Comparison of ENCODE assay signal across 8 cellular contexts in the genomic region with DNA sequence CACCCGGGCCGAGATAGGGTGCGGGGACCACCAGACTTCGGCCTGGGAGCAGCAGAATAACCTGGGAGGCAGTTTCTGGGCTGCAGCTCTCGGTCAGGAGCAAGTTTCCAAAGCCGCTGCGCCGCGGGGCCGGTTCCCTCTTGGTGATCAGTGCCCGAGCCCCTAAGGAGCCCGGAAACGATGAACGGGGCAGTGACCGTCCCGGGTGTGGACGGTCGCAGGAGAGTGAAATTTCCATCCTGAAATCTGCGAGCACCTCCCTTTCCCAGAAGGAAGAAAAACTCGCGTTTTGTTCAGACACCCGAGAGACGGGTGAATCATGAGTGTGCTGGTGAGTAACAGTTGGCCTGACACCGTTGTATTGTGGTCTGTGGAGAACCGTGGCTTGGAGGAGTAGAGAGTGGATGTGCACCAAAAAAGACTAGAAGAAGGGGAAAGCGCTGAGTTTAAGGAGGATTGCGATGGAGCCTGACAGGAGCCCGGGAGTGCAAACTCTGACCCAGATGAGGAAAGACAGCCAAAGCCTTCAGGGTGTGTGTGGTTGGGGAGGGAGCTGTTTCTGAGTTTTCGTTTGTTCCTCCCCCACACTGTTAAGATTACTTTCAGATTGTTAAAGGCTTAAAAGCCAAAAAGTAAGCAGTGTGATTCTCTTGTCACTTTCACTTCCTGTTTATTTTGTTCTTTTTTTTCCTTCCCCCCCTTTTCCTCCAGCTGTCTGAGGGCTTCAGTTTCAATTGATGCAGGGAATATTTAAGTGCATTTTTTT. TPM values are rescaled to one million over a fixed set of nuclear protein-coding genes. Genes with fewer than 3 reads are reported as not detected.
DNase-seq lines count a peak whose midpoint lies in the region; ATAC-seq and TF ChIP-seq lines count a peak whose summit lies in the region.

No MANE protein-coding gene starts in this region.

- H3K27me3 ChIP-seq in neural cell (ENCODE audit: insufficient read depth, low read depth, low read length): peaks cover 8% of the 10 kb centered on the region
- no peaks in the 10 kb centered on the region for H3K27me3 ChIP-seq in stomach smooth muscle (ENCODE audit: control insufficient read depth in 1 of 2, insufficient read depth in 2 of 2, low read length in 2 of 2)

- TF ChIP-seq EP300 in neural cell (conservative IDR thresholded peaks at IDR 0.05; ENCODE audit: poor library complexity, severe bottlenecking): no peak

- H3K9ac ChIP-seq in neural cell (ENCODE audit: low read length) (peak overlapping the region; percentile 47), stomach smooth muscle (ENCODE audit: low read length in 2 of 2) (peak overlapping the region; percentile 68)

- ATAC-seq in GM19023 (IDR thresholded peaks at IDR 0.05; ENCODE audit: unreplicated experiment) (peak; percentile 44), HG03139 (IDR thresholded peaks at IDR 0.05; ENCODE audit: unreplicated experiment) (peak; percentile 56)

- H3K4me2 ChIP-seq in neural cell (ENCODE audit: low read length): peak overlapping the region; percentile 57

- no peak overlapping the region for H2AFZ ChIP-seq in neural cell (ENCODE audit: low read depth, low read length)

- H3K9me2 ChIP-seq in neural cell (ENCODE audit: insufficient read depth, low read length): no peaks in the 10 kb centered on the region

- no peak for TF ChIP-seq RAD21 in neural cell (conservative IDR thresholded peaks at IDR 0.05)

- no peaks in the 10 kb centered on the region for H3K9me3 ChIP-seq in neural cell (ENCODE audit: low read length)
- no peaks in the 10 kb centered on the region for H3K9me3 ChIP-seq in stomach smooth muscle (ENCODE audit: control insufficient read depth in 2 of 2, low read length in 2 of 2)

- H3F3A ChIP-seq in neural cell (ENCODE audit: insufficient read depth, low read length, poor library complexity, severe bottlenecking): no peaks in the 10 kb centered on the region

- H3K4me3 ChIP-seq in AG09309 (ENCODE audit: control insufficient read depth, low read depth, low read length) (peak overlapping the region; percentile 89), neural cell (ENCODE audit: low read length) (peak overlapping the region; percentile 84), stomach smooth muscle (ENCODE audit: low read length in 2 of 2) (peak overlapping the region; percentile 54 to 79)

- no peaks in the 10 kb centered on the region for H4K20me1 ChIP-seq in neural cell (ENCODE audit: insufficient read depth)

- no peaks in the 10 kb centered on the region for H3K79me2 ChIP-seq in neural cell (replicated peaks; ENCODE audit: insufficient read depth, low read length)

- H3K4me1 ChIP-seq in stomach smooth muscle (ENCODE audit: control insufficient read depth, insufficient read depth, low read length): peaks cover 10% of the 10 kb centered on the region

- TF ChIP-seq CTCF in AG09309 (IDR thresholded peaks at IDR 0.05; ENCODE audit: control insufficient read depth, insufficient read depth, low read depth, low read length, missing control alignments) (no peak), neural cell (IDR thresholded peaks at IDR 0.05; ENCODE audit: poor library complexity, severe bottlenecking) (no peak)

- DNase-seq in AG09309 (ENCODE audit: low read depth): peak; percentile 39
- DNase-seq in OCI-M1 (lab: John Stamatoyannopoulos, UW): peak; percentile 78
- peak; percentile 75 to 80 for DNase-seq in activated T-cell treated with anti-CD3 and anti-CD28 coated beads, Interleukin-2, amount 50 U/mL, for 48 hours
- peak; percentile 43 for DNase-seq in fibroblast of the conjunctiva (ENCODE audit: low read depth)

- H3K36me3 ChIP-seq in neural cell (ENCODE audit: insufficient read depth, low read length): no peaks in the 10 kb centered on the region
- no peaks in the 10 kb centered on the region for H3K36me3 ChIP-seq in stomach smooth muscle (ENCODE audit: control insufficient read depth in 2 of 2, insufficient read depth in 2 of 2, low read length in 2 of 2)

- H3K27ac ChIP-seq in neural cell (ENCODE audit: low read length) (no peak overlapping the region), stomach smooth muscle (ENCODE audit: low read length) (peak overlapping the region; percentile 60)

TF ChIP-seq in neural cell, 6 proteins besides CTCF, POLR2A, EP300 and RAD21:
- TF ChIP-seq EZH2 (IDR thresholded peaks at IDR 0.05; ENCODE audit: borderline replicate concordance, insufficient read depth, low read length, poor library complexity, severe bottlenecking) (no peak), MXI1 (conservative IDR thresholded peaks at IDR 0.05; ENCODE audit: poor library complexity, severe bottlenecking) (no peak), TAF1 (IDR thresholded peaks at IDR 0.05; ENCODE audit: low read depth) (no peak), SMC3 (conservative IDR thresholded peaks at IDR 0.05; ENCODE audit: poor library complexity) (no peak), POLR2AphosphoS5 (IDR thresholded peaks at IDR 0.05) (no peak)
- TF ChIP-seq, protein P1, sequence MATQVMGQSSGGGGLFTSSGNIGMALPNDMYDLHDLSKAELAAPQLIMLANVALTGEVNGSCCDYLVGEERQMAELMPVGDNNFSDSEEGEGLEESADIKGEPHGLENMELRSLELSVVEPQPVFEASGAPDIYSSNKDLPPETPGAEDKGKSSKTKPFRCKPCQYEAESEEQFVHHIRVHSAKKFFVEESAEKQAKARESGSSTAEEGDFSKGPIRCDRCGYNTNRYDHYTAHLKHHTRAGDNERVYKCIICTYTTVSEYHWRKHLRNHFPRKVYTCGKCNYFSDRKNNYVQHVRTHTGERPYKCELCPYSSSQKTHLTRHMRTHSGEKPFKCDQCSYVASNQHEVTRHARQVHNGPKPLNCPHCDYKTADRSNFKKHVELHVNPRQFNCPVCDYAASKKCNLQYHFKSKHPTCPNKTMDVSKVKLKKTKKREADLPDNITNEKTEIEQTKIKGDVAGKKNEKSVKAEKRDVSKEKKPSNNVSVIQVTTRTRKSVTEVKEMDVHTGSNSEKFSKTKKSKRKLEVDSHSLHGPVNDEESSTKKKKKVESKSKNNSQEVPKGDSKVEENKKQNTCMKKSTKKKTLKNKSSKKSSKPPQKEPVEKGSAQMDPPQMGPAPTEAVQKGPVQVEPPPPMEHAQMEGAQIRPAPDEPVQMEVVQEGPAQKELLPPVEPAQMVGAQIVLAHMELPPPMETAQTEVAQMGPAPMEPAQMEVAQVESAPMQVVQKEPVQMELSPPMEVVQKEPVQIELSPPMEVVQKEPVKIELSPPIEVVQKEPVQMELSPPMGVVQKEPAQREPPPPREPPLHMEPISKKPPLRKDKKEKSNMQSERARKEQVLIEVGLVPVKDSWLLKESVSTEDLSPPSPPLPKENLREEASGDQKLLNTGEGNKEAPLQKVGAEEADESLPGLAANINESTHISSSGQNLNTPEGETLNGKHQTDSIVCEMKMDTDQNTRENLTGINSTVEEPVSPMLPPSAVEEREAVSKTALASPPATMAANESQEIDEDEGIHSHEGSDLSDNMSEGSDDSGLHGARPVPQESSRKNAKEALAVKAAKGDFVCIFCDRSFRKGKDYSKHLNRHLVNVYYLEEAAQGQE (IDR thresholded peaks at IDR 0.05; ENCODE audit: borderline replicate concordance): no peak
TF ChIP-seq in neural cell: peak in this region for 0.

RNA-seq across cellular contexts. Expression of a gene that starts 0.8 kb away (rescaled TPM):
- 3.9 and 23.0 TPM in 2 replicates for polyA plus RNA-seq in neural cell
- polyA minus RNA-seq in neural cell: 2.1 and 2.2 TPM in 2 replicates
